In genomic region chr6:117138920-117139319, GRCh38 we compare ENCODE assay signal across 18 cellular contexts.
DNase-seq lines count a peak whose midpoint lies in the region; ATAC-seq, FAIRE-seq and TF ChIP-seq lines count a peak whose summit lies in the region.
"Had no signal": no experiment of that assay in that cellular context is flagged by ENCODE, and none has a peak within 500 bp of the region (broad histone marks: within the 10 kb centered on the region; RNA-seq: fewer than 3 reads in every experiment).

No MANE protein-coding gene starts in this region.

- DNase-seq in Right ventricle myocardium inferior (ENCODE audit: missing footprints), result no peak
- no peak for DNase-seq in cardiac septum (ENCODE audit: low spot score)
- DNase-seq in heart left ventricle, result peak in 4 of 5 donors; percentile 56 to 65 (median 60)
- DNase-seq in myocyte (ENCODE audit: low read depth), result peak; percentile 86
- peak; percentile 8 for DNase-seq in urothelium cell line (ENCODE audit: low spot score)
- no peak for DNase-seq in NCI-H1092 (lab: John Stamatoyannopoulos, UW)
- DNase-seq in GM13976 (ENCODE audit: low spot score), result no peak
- DNase-seq in stimulated activated CD4-positive, alpha-beta T cell treated with anti-CD3 and anti-CD28 coated beads, Interleukin-1b, Interleukin-23, amount 100 ng/mL, for 48 hours, result no peak
- DNase-seq: 8988T; CD8-positive, alpha-beta memory T cell; H9; Karpas-422; MV-4-11; NCI-H146; NCI-H510A; NCI-H82; SHP77 had no signal

- no peak overlapping the region for H3K4me3 ChIP-seq in heart left ventricle
- H3K4me3 ChIP-seq: BLaER1 had no signal

- TF ChIP-seq POLR2A in heart left ventricle (IDR thresholded peaks at IDR 0.05), result no peak

- H3K36me3 ChIP-seq in heart left ventricle, result no peaks in the 10 kb centered on the region
- H3K36me3 ChIP-seq: BLaER1 had no signal

- intact Hi-C loops in Right ventricle myocardium inferior (cut with DNase I) (no loop called here), cardiac septum (cut with DNase I) (loop anchor here (2.0 to 5.0 kb wide), 3 partner anchors 30 to 128 kb away; partner anchors contain the start of gene VGLL2), heart left ventricle (cut with DNase I) (no loop called here)

- no peaks in the 10 kb centered on the region for H3K27me3 ChIP-seq in heart left ventricle
- H3K27me3 ChIP-seq: BLaER1 had no signal

- H3K4me1 ChIP-seq in heart left ventricle, result peaks cover 0 to 34% (median 11%) of the 10 kb centered on the region in 12 donors
- H3K4me1 ChIP-seq: BLaER1 had no signal

- H3K9me3 ChIP-seq in heart left ventricle, result no peaks in the 10 kb centered on the region
- H3K9me3 ChIP-seq: BLaER1 had no signal

- peak overlapping the region; percentile 21 to 90 (median 70) for H3K27ac ChIP-seq in heart left ventricle
- H3K27ac ChIP-seq: BLaER1 had no signal

- peak; percentile 50 for ATAC-seq in Right ventricle myocardium inferior
- ATAC-seq in heart left ventricle, result peak; percentile 70 to 85 (median 81)

- in situ Hi-C loops in GM13976 (cut with MboI; ENCODE audit: low sequenced_read_pairs, unreplicated experiment), result no loop called here

- TF ChIP-seq CTCF in heart left ventricle (IDR thresholded peaks at IDR 0.05) (no peak), GM13976 (IDR thresholded peaks at IDR 0.05; ENCODE audit: borderline replicate concordance, control extremely low read depth, extremely low read depth, insufficient read depth, missing control alignments) (no peak)

- FAIRE-seq in urothelium cell line (lab: Jason Lieb, UNC), result no peak

Comparison
In these comparisons a context has a peak if more than half of its experiments do, and no peak if none do; other contexts are left out.
1. DNase-seq: peak in heart left ventricle (4 of 5), myocyte (single experiment) and urothelium cell line (single experiment); none in Right ventricle myocardium inferior (single experiment), cardiac septum (single experiment), NCI-H1092 (single experiment), GM13976 (single experiment) and stimulated activated CD4-positive, alpha-beta T cell treated with anti-CD3 and anti-CD28 coated beads, Interleukin-1b, Interleukin-23, amount 100 ng/mL, for 48 hours (single experiment).